Comparison of ENCODE assay signal across 22 cellular contexts in genomic region chr12:90859591-90859990, GRCh38.
"Had no signal": no experiment of that assay in that cellular context is flagged by ENCODE, and none has a peak within 500 bp of the region (broad histone marks: within the 10 kb centered on the region; RNA-seq: fewer than 3 reads in every experiment).

No MANE protein-coding gene starts in this region.

- H3K9me3 Mint-ChIP-seq: natural killer cell treated with Interleukin-12 subunit alpha and Interleukin-12 subunit beta and Interleukin-15 and Interleukin-18, amount 100 ng/mL, for 72 hours; stimulated activated effector memory CD8-positive, alpha-beta T cell treated with anti-CD3 and anti-CD28 coated beads, Interleukin-12 subunit alpha, Interleukin-12 subunit beta, amount 100 ng/mL, for 72 hours; stimulated activated naive CD8-positive, alpha-beta T cell treated with anti-CD3 and anti-CD28 coated beads, Interleukin-15, Interleukin-2, amounts not matched to agents 100 ng/mL and 50 ng/mL, for 24 hours had no signal

- ATAC-seq: heart right ventricle; mucosa of descending colon; naive thymus-derived CD4-positive, alpha-beta T cell; natural killer cell treated with Interleukin-12 subunit alpha and Interleukin-12 subunit beta and Interleukin-15 and Interleukin-18, amount 100 ng/mL, for 72 hours; right cardiac atrium; stimulated activated effector memory CD8-positive, alpha-beta T cell treated with anti-CD3 and anti-CD28 coated beads, Interleukin-12 subunit alpha, Interleukin-12 subunit beta, amount 100 ng/mL, for 72 hours; upper lobe of right lung had no signal

- H3K36me3 Mint-ChIP-seq: naive thymus-derived CD4-positive, alpha-beta T cell; natural killer cell treated with Interleukin-12 subunit alpha and Interleukin-12 subunit beta and Interleukin-15 and Interleukin-18, amount 100 ng/mL, for 72 hours; stimulated activated effector memory CD8-positive, alpha-beta T cell treated with anti-CD3 and anti-CD28 coated beads, Interleukin-12 subunit alpha, Interleukin-12 subunit beta, amount 100 ng/mL, for 72 hours had no signal

- H3K27me3 Mint-ChIP-seq: natural killer cell treated with Interleukin-12 subunit alpha and Interleukin-12 subunit beta and Interleukin-15 and Interleukin-18, amount 100 ng/mL, for 72 hours had no signal

- H3K4me1 Mint-ChIP-seq: naive thymus-derived CD4-positive, alpha-beta T cell; stimulated activated effector memory CD8-positive, alpha-beta T cell treated with anti-CD3 and anti-CD28 coated beads, Interleukin-12 subunit alpha, Interleukin-12 subunit beta, amount 100 ng/mL, for 72 hours had no signal

- H3K4me3 Mint-ChIP-seq: naive thymus-derived CD4-positive, alpha-beta T cell; natural killer cell treated with Interleukin-12 subunit alpha and Interleukin-12 subunit beta and Interleukin-15 and Interleukin-18, amount 100 ng/mL, for 72 hours; neural crest cell; stimulated activated effector memory CD8-positive, alpha-beta T cell treated with anti-CD3 and anti-CD28 coated beads, Interleukin-12 subunit alpha, Interleukin-12 subunit beta, amount 100 ng/mL, for 72 hours; stimulated activated naive CD8-positive, alpha-beta T cell treated with anti-CD3 and anti-CD28 coated beads, Interleukin-15, Interleukin-2, amounts not matched to agents 100 ng/mL and 50 ng/mL, for 24 hours had no signal

- H3K27ac Mint-ChIP-seq: naive thymus-derived CD4-positive, alpha-beta T cell; natural killer cell treated with Interleukin-12 subunit alpha and Interleukin-12 subunit beta and Interleukin-15 and Interleukin-18, amount 100 ng/mL, for 72 hours; stimulated activated effector memory CD8-positive, alpha-beta T cell treated with anti-CD3 and anti-CD28 coated beads, Interleukin-12 subunit alpha, Interleukin-12 subunit beta, amount 100 ng/mL, for 72 hours; stimulated activated naive CD8-positive, alpha-beta T cell treated with anti-CD3 and anti-CD28 coated beads, Interleukin-15, Interleukin-2, amounts not matched to agents 100 ng/mL and 50 ng/mL, for 24 hours had no signal

- DNase-seq: heart right ventricle; islet precursor cell; left ventricle myocardium inferior; mesendoderm; midbrain; mucosa of descending colon; naive thymus-derived CD4-positive, alpha-beta T cell; nucleus accumbens; retina; right cardiac atrium; sigmoid colon; small intestine; spleen; stimulated activated CD4-positive, alpha-beta T cell treated with anti-CD3 and anti-CD28 coated beads, Interleukin-4, amount 100 ng/mL, for 24 hours; stimulated activated naive CD4-positive, alpha-beta T cell; tibial artery; trophoblast cell; upper lobe of right lung had no signal
